11 cellular contexts compared by ENCODE assay signal in the genomic region with DNA sequence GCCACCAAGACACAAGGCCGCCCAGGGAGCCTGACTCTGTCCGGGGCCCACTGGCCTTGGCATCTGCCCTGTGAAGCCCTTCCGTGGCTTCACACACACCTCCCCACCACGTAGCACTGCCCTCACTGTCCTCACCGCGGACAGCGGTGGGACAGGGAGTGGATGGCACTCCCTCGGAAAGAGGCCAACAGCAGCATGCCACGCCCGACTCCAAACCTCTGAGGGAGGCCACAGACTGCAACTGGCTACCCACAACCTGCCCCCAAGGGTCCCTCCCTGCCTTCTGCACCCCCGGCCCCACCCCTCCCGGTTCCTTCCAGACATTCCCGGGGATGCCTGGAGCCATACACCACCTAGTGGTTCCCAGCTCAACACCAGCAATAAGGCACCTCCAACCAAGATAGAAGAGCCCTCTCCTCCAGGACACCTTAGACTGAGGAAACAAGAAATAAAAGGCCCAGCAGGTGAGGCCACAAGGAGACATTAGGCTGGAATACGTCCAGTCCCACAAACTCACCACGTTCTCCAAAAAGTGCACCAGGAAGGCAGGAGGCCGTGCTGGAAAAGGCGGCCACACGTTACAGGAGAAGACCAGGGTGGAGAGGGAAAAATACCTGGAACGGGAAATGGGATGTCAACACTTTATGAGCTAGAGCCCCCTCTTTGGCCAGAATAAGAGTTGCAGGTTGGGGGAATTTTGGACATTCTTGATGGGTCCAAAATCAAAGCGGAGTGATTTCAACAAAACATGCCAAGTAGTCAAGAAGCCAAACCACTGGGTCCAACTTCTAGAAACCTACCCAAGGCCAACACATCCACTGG.
DNase-seq lines count a peak whose midpoint lies in the region; ATAC-seq and TF ChIP-seq lines count a peak whose summit lies in the region.
"Had no signal": no experiment of that assay in that cellular context is flagged by ENCODE, and none has a peak within 500 bp of the region (broad histone marks: within the 10 kb centered on the region; RNA-seq: fewer than 3 reads in every experiment).

No MANE protein-coding gene starts in this region.

- peaks cover 12% of the 10 kb centered on the region for H3K4me1 Mint-ChIP-seq in endodermal cell
- peaks cover 12% of the 10 kb centered on the region for H3K4me1 Mint-ChIP-seq in osteocyte (ENCODE audit: unreplicated experiment)

- H3K9ac ChIP-seq in endodermal cell (ENCODE audit: extremely low read depth, low read length, poor library complexity, severe bottlenecking): no peak overlapping the region

- DNase-seq in GM03348 (ENCODE audit: low spot score) (peak; percentile 39), LoVo (ENCODE audit: low spot score) (peak; percentile 77), endodermal cell (peak; percentile 89), osteocyte (ENCODE audit: extremely low spot score, unreplicated experiment) (no peak), globus pallidus (ENCODE audit: low spot score) (no peak), HK-2 (ENCODE audit: unreplicated experiment) (no peak), cerebellum (ENCODE audit: low spot score) (no peak)
- DNase-seq: activated effector memory CD4-positive, alpha-beta T cell treated with Interleukin-2 at 50 U/mL for 16 hours; hypothalamus; NCI-H146 had no signal

- no peaks in the 10 kb centered on the region for H3K4me1 ChIP-seq in endodermal cell (ENCODE audit: control insufficient read depth, insufficient read depth, low read length)

- no peak overlapping the region for H3K4me3 Mint-ChIP-seq in endodermal cell
- H3K4me3 Mint-ChIP-seq in osteocyte (ENCODE audit: unreplicated experiment): no peak overlapping the region

- H3K27me3 Mint-ChIP-seq in endodermal cell (ENCODE audit: insufficient read depth) (peaks cover 47% of the 10 kb centered on the region), osteocyte (ENCODE audit: unreplicated experiment) (no peaks in the 10 kb centered on the region)

- no peak for ATAC-seq in GM21423 (IDR thresholded peaks at IDR 0.05; ENCODE audit: unreplicated experiment)

- no peaks in the 10 kb centered on the region for H3K9me3 Mint-ChIP-seq in endodermal cell
- no peaks in the 10 kb centered on the region for H3K9me3 Mint-ChIP-seq in osteocyte (ENCODE audit: unreplicated experiment)

- H3K9me3 ChIP-seq in endodermal cell (ENCODE audit: control insufficient read depth, low read length): no peaks in the 10 kb centered on the region

- TF ChIP-seq CTCF in endodermal cell (conservative IDR thresholded peaks at IDR 0.05): peak; percentile 74
- TF ChIP-seq CTCF in osteocyte (IDR thresholded peaks at IDR 0.05): peak; percentile 10

- 86 to 87% methylated on average over 15 to 20 of the region's 20 CpGs for WGBS in endodermal cell (ENCODE audit: insufficient coverage in 1 of 2, insufficient read length in 1 of 2), 2 experiments

- H3K27ac ChIP-seq in endodermal cell (ENCODE audit: low read depth, low read length): no peak overlapping the region

- H3K36me3 Mint-ChIP-seq in endodermal cell (ENCODE audit: low read depth) (no peaks in the 10 kb centered on the region), osteocyte (ENCODE audit: unreplicated experiment) (no peaks in the 10 kb centered on the region)

- H3K27me3 ChIP-seq in endodermal cell (ENCODE audit: control insufficient read depth, insufficient read depth, low read length, poor library complexity, severe bottlenecking): peaks cover 22% of the 10 kb centered on the region

- H3K36me3 ChIP-seq in endodermal cell (ENCODE audit: control insufficient read depth, insufficient read depth, low read length): no peaks in the 10 kb centered on the region

- no peak overlapping the region for H3K27ac Mint-ChIP-seq in endodermal cell
- no peak overlapping the region for H3K27ac Mint-ChIP-seq in osteocyte (ENCODE audit: unreplicated experiment)

- no peak overlapping the region for H3K4me3 ChIP-seq in endodermal cell (ENCODE audit: low read length)

Comparison
In these comparisons a context has a peak if more than half of its experiments do, and no peak if none do; other contexts are left out.
1. DNase-seq: peak in GM03348 (single experiment), LoVo (single experiment) and endodermal cell (single experiment); none in osteocyte (single experiment), globus pallidus (single experiment), HK-2 (single experiment) and cerebellum (single experiment).